In genomic region chr6:12007915-12008286, GRCh38 we compare ENCODE assay signal across 8 cellular contexts. TPM values are rescaled to one million over a fixed set of nuclear protein-coding genes. Genes with fewer than 3 reads are reported as not detected.
DNase-seq lines count a peak whose midpoint lies in the region; ATAC-seq lines count a peak whose summit lies in the region.

No MANE protein-coding gene starts in this region.

- H3K27me3 Mint-ChIP-seq in activated T-helper 1 cell treated with anti-CD3 and anti-CD28 coated beads, Interleukin-12 subunit alpha, Interleukin-12 subunit beta, Interleukin-2, Interleukin-4 antibody, amounts not matched to agents 30 ng/mL and 10 ng/mL and 1 ng/mL, durations not matched to agents 14 hours and 24 hours and 36 hours (ENCODE audit: insufficient read depth): no peaks in the 10 kb centered on the region
- no peaks in the 10 kb centered on the region for H3K27me3 Mint-ChIP-seq in stimulated activated naive CD8-positive, alpha-beta T cell treated with anti-CD3 and anti-CD28 coated beads, Interleukin-15, amount 100 ng/mL, for 72 hours

- DNase-seq in NCI-H526 treated with DMSO at 0.1 percent for 48 hours (lab: John Stamatoyannopoulos, UW) (peak; percentile 23), NCI-H526 (lab: John Stamatoyannopoulos, UW) (no peak), occipital lobe (lab: John Stamatoyannopoulos, UW) (no peak), cerebellum (ENCODE audit: low spot score) (no peak)
- no peak for DNase-seq in activated T-helper 1 cell treated with anti-CD3 and anti-CD28 coated beads, Interleukin-12 subunit alpha, Interleukin-12 subunit beta, Interleukin-2, Interleukin-4 antibody, amounts not matched to agents 30 ng/mL and 10 ng/mL and 1 ng/mL, durations not matched to agents 14 hours and 24 hours and 36 hours (ENCODE audit: low spot score)
- no peak for DNase-seq in stimulated activated naive CD8-positive, alpha-beta T cell treated with anti-CD3 and anti-CD28 coated beads, Interleukin-15, amount 100 ng/mL, for 72 hours

- H3K9me3 Mint-ChIP-seq in activated T-helper 1 cell treated with anti-CD3 and anti-CD28 coated beads, Interleukin-12 subunit alpha, Interleukin-12 subunit beta, Interleukin-2, Interleukin-4 antibody, amounts not matched to agents 30 ng/mL and 10 ng/mL and 1 ng/mL, durations not matched to agents 14 hours and 24 hours and 36 hours: no peaks in the 10 kb centered on the region
- H3K9me3 Mint-ChIP-seq in stimulated activated naive CD8-positive, alpha-beta T cell treated with anti-CD3 and anti-CD28 coated beads, Interleukin-15, amount 100 ng/mL, for 72 hours: no peaks in the 10 kb centered on the region

- no peaks in the 10 kb centered on the region for H3K36me3 Mint-ChIP-seq in activated T-helper 1 cell treated with anti-CD3 and anti-CD28 coated beads, Interleukin-12 subunit alpha, Interleukin-12 subunit beta, Interleukin-2, Interleukin-4 antibody, amounts not matched to agents 30 ng/mL and 10 ng/mL and 1 ng/mL, durations not matched to agents 14 hours and 24 hours and 36 hours (ENCODE audit: low read depth)

- H3K4me3 Mint-ChIP-seq in activated T-helper 1 cell treated with anti-CD3 and anti-CD28 coated beads, Interleukin-12 subunit alpha, Interleukin-12 subunit beta, Interleukin-2, Interleukin-4 antibody, amounts not matched to agents 30 ng/mL and 10 ng/mL and 1 ng/mL, durations not matched to agents 14 hours and 24 hours and 36 hours: peak overlapping the region; percentile 91
- H3K4me3 Mint-ChIP-seq in stimulated activated naive CD8-positive, alpha-beta T cell treated with anti-CD3 and anti-CD28 coated beads, Interleukin-15, amount 100 ng/mL, for 72 hours: peak overlapping the region; percentile 85 to 89

- intact Hi-C loops in activated T-helper 1 cell treated with anti-CD3 and anti-CD28 coated beads, Interleukin-12 subunit alpha, Interleukin-12 subunit beta, Interleukin-2, Interleukin-4 antibody, amounts not matched to agents 30 ng/mL and 10 ng/mL and 1 ng/mL, durations not matched to agents 14 hours and 24 hours and 36 hours (cut with micrococcal nuclease): loop anchor here (1.0 to 5.0 kb wide), 6 partner anchors 33 to 353 kb away; no protein-coding TSS in a partner anchor

- H3K4me1 Mint-ChIP-seq in activated T-helper 1 cell treated with anti-CD3 and anti-CD28 coated beads, Interleukin-12 subunit alpha, Interleukin-12 subunit beta, Interleukin-2, Interleukin-4 antibody, amounts not matched to agents 30 ng/mL and 10 ng/mL and 1 ng/mL, durations not matched to agents 14 hours and 24 hours and 36 hours (ENCODE audit: low read depth): peaks cover 27% of the 10 kb centered on the region
- H3K4me1 Mint-ChIP-seq in stimulated activated naive CD8-positive, alpha-beta T cell treated with anti-CD3 and anti-CD28 coated beads, Interleukin-15, amount 100 ng/mL, for 72 hours: peaks cover 21% of the 10 kb centered on the region

- no peaks in the 10 kb centered on the region for H3K9me3 ChIP-seq in iPS-18c (ENCODE audit: control insufficient read depth, insufficient read depth, low read length)

- no peak for ATAC-seq in stimulated activated naive CD8-positive, alpha-beta T cell treated with anti-CD3 and anti-CD28 coated beads, Interleukin-15, amount 100 ng/mL, for 72 hours
- ATAC-seq in GM21515 (IDR thresholded peaks at IDR 0.05; ENCODE audit: unreplicated experiment): no peak

- H3K27ac Mint-ChIP-seq in activated T-helper 1 cell treated with anti-CD3 and anti-CD28 coated beads, Interleukin-12 subunit alpha, Interleukin-12 subunit beta, Interleukin-2, Interleukin-4 antibody, amounts not matched to agents 30 ng/mL and 10 ng/mL and 1 ng/mL, durations not matched to agents 14 hours and 24 hours and 36 hours: peak overlapping the region; percentile 97
- H3K27ac Mint-ChIP-seq in stimulated activated naive CD8-positive, alpha-beta T cell treated with anti-CD3 and anti-CD28 coated beads, Interleukin-15, amount 100 ng/mL, for 72 hours: peak overlapping the region in 1 of 2 donors; percentile 98

- peak overlapping the region; percentile 71; the same call in 1 of the 2 replicates for H3K4me3 ChIP-seq in iPS-18c (ENCODE audit: insufficient read depth, low read depth, low read length)

RNA-seq across cellular contexts. Expression of gene HIVEP1, which starts 4.2 kb away (rescaled TPM):
- 69.8 and 72.7 TPM in 2 replicates for total RNA-seq in activated T-helper 1 cell treated with anti-CD3 and anti-CD28 coated beads, Interleukin-12 subunit alpha, Interleukin-12 subunit beta, Interleukin-2, Interleukin-4 antibody, amounts not matched to agents 30 ng/mL and 10 ng/mL and 1 ng/mL, durations not matched to agents 14 hours and 24 hours and 36 hours
- total RNA-seq in occipital lobe (22.0 TPM), cerebellum (26.4 TPM)
